1 cellular context compared by ENCODE assay signal in genomic region chr22:39469681-39470461, GRCh38.
A peak's percentile ranks its signal among the peaks of the same experiment; 100 is the strongest.
TF ChIP-seq lines count a peak whose summit lies in the region.

No MANE protein-coding gene starts in this region.

TF ChIP-seq in HepG2, 621 proteins besides CTCF, POLR2A, EP300 and RAD21 (continued from another document and continues in another):
- TF ChIP-seq NONO (IDR thresholded peaks at IDR 0.05) = no peak
- peak; percentile 82 for TF ChIP-seq NONO (CRISPR knock-in tag; conservative IDR thresholded peaks at IDR 0.05)
- no peak for TF ChIP-seq ZNF253 (CRISPR knock-in tag; IDR thresholded peaks at IDR 0.05; ENCODE audit: borderline replicate concordance)
- no peak for TF ChIP-seq ZNF674 (CRISPR knock-in tag; IDR thresholded peaks at IDR 0.05; ENCODE audit: low read depth)
- TF ChIP-seq ZSCAN21 (CRISPR knock-in tag; IDR thresholded peaks at IDR 0.05; ENCODE audit: borderline replicate concordance) = peak; percentile 84; the same call in 1 of the 2 replicates
- no peak for TF ChIP-seq GRHL1 (CRISPR knock-in tag; conservative IDR thresholded peaks at IDR 0.05)
- no peak for TF ChIP-seq ZNF407 (CRISPR knock-in tag; IDR thresholded peaks at IDR 0.05; ENCODE audit: not compliant biosample characterization)
- TF ChIP-seq SAFB2 (CRISPR knock-in tag; IDR thresholded peaks at IDR 0.05; ENCODE audit: borderline replicate concordance, low read depth) = no peak
- no peak for TF ChIP-seq NFYC (CRISPR knock-in tag; IDR thresholded peaks at IDR 0.05)
- TF ChIP-seq CAMTA2 (CRISPR knock-in tag; IDR thresholded peaks at IDR 0.05; ENCODE audit: borderline replicate concordance) = 0 out of 2 replicates have a peak, but pooled peaks have one; percentile 57
- no peak for TF ChIP-seq ELF4 (CRISPR knock-in tag; IDR thresholded peaks at IDR 0.05; ENCODE audit: borderline replicate concordance)
- TF ChIP-seq ZNF572 (CRISPR knock-in tag; IDR thresholded peaks at IDR 0.05) = no peak
- peak; percentile 70 for TF ChIP-seq ZFY (CRISPR knock-in tag; IDR thresholded peaks at IDR 0.05)
- no peak for TF ChIP-seq ZKSCAN8 (CRISPR knock-in tag; IDR thresholded peaks at IDR 0.05; ENCODE audit: borderline replicate concordance)
- peak; percentile 58 for TF ChIP-seq DRAP1 (CRISPR knock-in tag; IDR thresholded peaks at IDR 0.05)
- TF ChIP-seq, protein P1, sequence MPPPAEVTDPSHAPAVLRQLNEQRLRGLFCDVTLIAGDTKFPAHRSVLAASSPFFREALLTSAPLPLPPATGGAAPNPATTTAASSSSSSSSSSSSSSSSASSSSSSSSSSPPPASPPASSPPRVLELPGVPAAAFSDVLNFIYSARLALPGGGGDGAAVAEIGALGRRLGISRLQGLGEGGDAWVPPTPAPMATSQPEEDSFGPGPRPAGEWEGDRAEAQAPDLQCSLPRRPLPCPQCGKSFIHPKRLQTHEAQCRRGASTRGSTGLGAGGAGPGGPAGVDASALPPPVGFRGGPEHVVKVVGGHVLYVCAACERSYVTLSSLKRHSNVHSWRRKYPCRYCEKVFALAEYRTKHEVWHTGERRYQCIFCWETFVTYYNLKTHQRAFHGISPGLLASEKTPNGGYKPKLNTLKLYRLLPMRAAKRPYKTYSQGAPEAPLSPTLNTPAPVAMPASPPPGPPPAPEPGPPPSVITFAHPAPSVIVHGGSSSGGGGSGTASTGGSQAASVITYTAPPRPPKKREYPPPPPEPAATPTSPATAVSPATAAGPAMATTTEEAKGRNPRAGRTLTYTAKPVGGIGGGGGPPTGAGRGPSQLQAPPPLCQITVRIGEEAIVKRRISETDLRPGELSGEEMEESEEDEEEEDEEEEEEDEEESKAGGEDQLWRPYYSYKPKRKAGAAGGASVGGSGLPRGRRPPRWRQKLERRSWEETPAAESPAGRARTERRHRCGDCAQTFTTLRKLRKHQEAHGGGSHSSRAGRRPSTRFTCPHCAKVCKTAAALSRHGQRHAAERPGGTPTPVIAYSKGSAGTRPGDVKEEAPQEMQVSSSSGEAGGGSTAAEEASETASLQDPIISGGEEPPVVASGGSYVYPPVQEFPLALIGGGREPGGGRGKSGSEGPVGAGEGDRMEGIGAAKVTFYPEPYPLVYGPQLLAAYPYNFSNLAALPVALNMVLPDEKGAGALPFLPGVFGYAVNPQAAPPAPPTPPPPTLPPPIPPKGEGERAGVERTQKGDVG (CRISPR knock-in tag; IDR thresholded peaks at IDR 0.05; ENCODE audit: borderline replicate concordance) = no peak
- no peak for TF ChIP-seq NCOA1 (CRISPR knock-in tag; IDR thresholded peaks at IDR 0.05)
- TF ChIP-seq CEBPG (CRISPR knock-in tag; IDR thresholded peaks at IDR 0.05) = no peak
- no peak for TF ChIP-seq ARID2 (CRISPR knock-in tag; IDR thresholded peaks at IDR 0.05; ENCODE audit: borderline replicate concordance)
- no peak for TF ChIP-seq ZBTB43 (CRISPR knock-in tag; conservative IDR thresholded peaks at IDR 0.05)
- no peak for TF ChIP-seq YEATS2 (CRISPR knock-in tag; IDR thresholded peaks at IDR 0.05; ENCODE audit: borderline replicate concordance)
- no peak for TF ChIP-seq MBD4 (IDR thresholded peaks at IDR 0.05; ENCODE audit: borderline replicate concordance, low read length)
- TF ChIP-seq, protein P2, sequence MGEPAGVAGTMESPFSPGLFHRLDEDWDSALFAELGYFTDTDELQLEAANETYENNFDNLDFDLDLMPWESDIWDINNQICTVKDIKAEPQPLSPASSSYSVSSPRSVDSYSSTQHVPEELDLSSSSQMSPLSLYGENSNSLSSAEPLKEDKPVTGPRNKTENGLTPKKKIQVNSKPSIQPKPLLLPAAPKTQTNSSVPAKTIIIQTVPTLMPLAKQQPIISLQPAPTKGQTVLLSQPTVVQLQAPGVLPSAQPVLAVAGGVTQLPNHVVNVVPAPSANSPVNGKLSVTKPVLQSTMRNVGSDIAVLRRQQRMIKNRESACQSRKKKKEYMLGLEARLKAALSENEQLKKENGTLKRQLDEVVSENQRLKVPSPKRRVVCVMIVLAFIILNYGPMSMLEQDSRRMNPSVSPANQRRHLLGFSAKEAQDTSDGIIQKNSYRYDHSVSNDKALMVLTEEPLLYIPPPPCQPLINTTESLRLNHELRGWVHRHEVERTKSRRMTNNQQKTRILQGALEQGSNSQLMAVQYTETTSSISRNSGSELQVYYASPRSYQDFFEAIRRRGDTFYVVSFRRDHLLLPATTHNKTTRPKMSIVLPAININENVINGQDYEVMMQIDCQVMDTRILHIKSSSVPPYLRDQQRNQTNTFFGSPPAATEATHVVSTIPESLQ (CRISPR knock-in tag; conservative IDR thresholded peaks at IDR 0.05) = no peak
- no peak for TF ChIP-seq ARNTL (CRISPR knock-in tag; IDR thresholded peaks at IDR 0.05)
- no peak for TF ChIP-seq ZZZ3 (CRISPR knock-in tag; IDR thresholded peaks at IDR 0.05; ENCODE audit: borderline replicate concordance)
- no peak for TF ChIP-seq ZNF296 (CRISPR knock-in tag; conservative IDR thresholded peaks at IDR 0.05)
- TF ChIP-seq AGO1 (IDR thresholded peaks at IDR 0.05; ENCODE audit: low read depth, low read length, poor library complexity, severe bottlenecking) = no peak
- TF ChIP-seq SOX5 (CRISPR knock-in tag; IDR thresholded peaks at IDR 0.05; ENCODE audit: borderline replicate concordance) = peak; percentile 43; the same call in 1 of the 2 replicates
- peak; percentile 82 for TF ChIP-seq HNF4A (CRISPR knock-in tag; IDR thresholded peaks at IDR 0.05)
- no peak for TF ChIP-seq ZBTB38 (CRISPR knock-in tag; IDR thresholded peaks at IDR 0.05)
- no peak for TF ChIP-seq ZNF607 (CRISPR knock-in tag; IDR thresholded peaks at IDR 0.05; ENCODE audit: borderline replicate concordance)
- 0 out of 2 replicates have a peak, but pooled peaks have one; percentile 41 for TF ChIP-seq PHF20 (CRISPR knock-in tag; IDR thresholded peaks at IDR 0.05)
- TF ChIP-seq, protein P3, sequence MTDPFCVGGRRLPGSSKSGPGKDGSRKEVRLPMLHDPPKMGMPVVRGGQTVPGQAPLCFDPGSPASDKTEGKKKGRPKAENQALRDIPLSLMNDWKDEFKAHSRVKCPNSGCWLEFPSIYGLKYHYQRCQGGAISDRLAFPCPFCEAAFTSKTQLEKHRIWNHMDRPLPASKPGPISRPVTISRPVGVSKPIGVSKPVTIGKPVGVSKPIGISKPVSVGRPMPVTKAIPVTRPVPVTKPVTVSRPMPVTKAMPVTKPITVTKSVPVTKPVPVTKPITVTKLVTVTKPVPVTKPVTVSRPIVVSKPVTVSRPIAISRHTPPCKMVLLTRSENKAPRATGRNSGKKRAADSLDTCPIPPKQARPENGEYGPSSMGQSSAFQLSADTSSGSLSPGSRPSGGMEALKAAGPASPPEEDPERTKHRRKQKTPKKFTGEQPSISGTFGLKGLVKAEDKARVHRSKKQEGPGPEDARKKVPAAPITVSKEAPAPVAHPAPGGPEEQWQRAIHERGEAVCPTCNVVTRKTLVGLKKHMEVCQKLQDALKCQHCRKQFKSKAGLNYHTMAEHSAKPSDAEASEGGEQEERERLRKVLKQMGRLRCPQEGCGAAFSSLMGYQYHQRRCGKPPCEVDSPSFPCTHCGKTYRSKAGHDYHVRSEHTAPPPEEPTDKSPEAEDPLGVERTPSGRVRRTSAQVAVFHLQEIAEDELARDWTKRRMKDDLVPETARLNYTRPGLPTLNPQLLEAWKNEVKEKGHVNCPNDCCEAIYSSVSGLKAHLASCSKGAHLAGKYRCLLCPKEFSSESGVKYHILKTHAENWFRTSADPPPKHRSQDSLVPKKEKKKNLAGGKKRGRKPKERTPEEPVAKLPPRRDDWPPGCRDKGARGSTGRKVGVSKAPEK (CRISPR knock-in tag; IDR thresholded peaks at IDR 0.05; ENCODE audit: borderline replicate concordance) = peak; percentile 96; the same call in 1 of the 2 replicates
- TF ChIP-seq RARG (CRISPR knock-in tag; IDR thresholded peaks at IDR 0.05; ENCODE audit: low read depth) = no peak
- TF ChIP-seq GPBP1L1 (CRISPR knock-in tag; IDR thresholded peaks at IDR 0.05) = no peak
- TF ChIP-seq HMG20A (CRISPR knock-in tag; IDR thresholded peaks at IDR 0.05; ENCODE audit: borderline replicate concordance) = no peak; the same call in 1 of the 2 replicates
- TF ChIP-seq MIER2 (CRISPR knock-in tag; IDR thresholded peaks at IDR 0.05) = peak; percentile 76
